In genomic region chr6:166419268-166419667, GRCh38 we compare ENCODE assay signal across 8 cellular contexts. TPM values are rescaled to one million over a fixed set of nuclear protein-coding genes. Genes with fewer than 3 reads are reported as not detected.
DNase-seq lines count a peak whose midpoint lies in the region; ATAC-seq lines count a peak whose summit lies in the region.

No MANE protein-coding gene starts in this region.

- DNase-seq in Daoy (ENCODE audit: low read depth) (peak; percentile 22), KBM-7 (peak; percentile 26), NCI-H82 treated with DMSO at 0.1 percent for 48 hours (lab: John Stamatoyannopoulos, UW; ENCODE audit: unreplicated experiment) (no peak), DMS153 treated with DMSO at 0.1 percent for 48 hours (lab: John Stamatoyannopoulos, UW; ENCODE audit: unreplicated experiment) (no peak), DMS79 (lab: John Stamatoyannopoulos, UW) (no peak)
- peak; percentile 35 to 39 for DNase-seq in activated T-helper 1 cell treated with anti-CD3 and anti-CD28 coated beads, Interleukin-2, amount 50 U/mL, for 16 hours (ENCODE audit: low read depth in 1 of 2, low spot score in 1 of 2)
- peak; percentile 45 for DNase-seq in stimulated activated CD4-positive, alpha-beta T cell treated with anti-CD3 and anti-CD28 coated beads, Interleukin-2, amount 100 ng/mL, for 4 hours (ENCODE audit: low read depth)

- peak; percentile 97 for ATAC-seq in GM21576 (IDR thresholded peaks at IDR 0.05; ENCODE audit: unreplicated experiment)

- in situ Hi-C loops in KBM-7 (cut with MboI; ENCODE audit: low pct_unique_long_range_greater_than_20kb, low sequenced_read_pairs), result no loop called here

RNA-seq across cellular contexts. Expression of gene MPC1, which starts 36.5 kb away (rescaled TPM):
- total RNA-seq in Daoy (2014; rRNA removed; shearing (Covaris generic)), result 21.4 and 22.5 TPM in 2 replicates

Comparison
In these comparisons a context has a peak if more than half of its experiments do, and no peak if none do; other contexts are left out.
1. DNase-seq: peak in Daoy (single experiment), KBM-7 (single experiment), activated T-helper 1 cell treated with anti-CD3 and anti-CD28 coated beads, Interleukin-2, amount 50 U/mL, for 16 hours (2 of 2) and stimulated activated CD4-positive, alpha-beta T cell treated with anti-CD3 and anti-CD28 coated beads, Interleukin-2, amount 100 ng/mL, for 4 hours (single experiment); none in NCI-H82 treated with DMSO at 0.1 percent for 48 hours (single experiment), DMS153 treated with DMSO at 0.1 percent for 48 hours (single experiment) and DMS79 (single experiment).